1 cellular context compared by ENCODE assay signal in the genomic region with DNA sequence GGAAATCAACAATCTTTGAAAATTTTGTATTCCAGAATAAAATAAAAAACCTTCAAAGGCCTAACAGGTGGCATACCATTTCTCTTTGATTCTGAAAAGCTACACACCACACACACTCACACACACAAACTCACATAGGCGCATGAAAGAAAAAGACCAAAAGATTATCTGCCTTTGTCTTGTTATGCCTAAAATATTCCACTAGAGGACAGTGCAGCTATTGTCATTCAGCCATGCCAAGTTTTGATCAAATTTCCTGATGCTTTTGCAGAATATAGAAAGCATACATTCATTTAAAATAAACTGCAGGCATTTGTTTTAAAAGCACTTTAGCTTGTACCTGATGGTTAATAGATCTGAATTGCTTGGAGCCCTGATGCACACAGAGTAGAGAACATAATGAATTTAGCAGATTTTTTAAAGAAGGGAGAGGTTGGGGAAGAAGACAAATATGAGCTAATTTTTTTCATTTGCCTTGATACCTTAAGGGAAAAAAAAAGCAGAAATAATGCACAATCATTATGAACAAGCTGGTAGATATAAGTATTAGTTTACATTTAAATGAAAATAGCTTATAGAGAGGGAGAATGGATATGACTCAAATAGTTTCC.
TF ChIP-seq lines count a peak whose summit lies in the region.

No MANE protein-coding gene starts in this region.

TF ChIP-seq in H1, 55 proteins besides CTCF, POLR2A, EP300 and RAD21 (continued from another document):
- no peak for TF ChIP-seq ZNF274 (IDR thresholded peaks at IDR 0.05; ENCODE audit: borderline replicate concordance, extremely low read depth, low read length)
- TF ChIP-seq HDAC6 (IDR thresholded peaks at IDR 0.05; ENCODE audit: low read depth, low read length) = no peak
- TF ChIP-seq PHF8 (conservative IDR thresholded peaks at IDR 0.05; ENCODE audit: low read depth, low read length) = no peak
TF ChIP-seq in H1: peak in this region for 0.
